ENCODE assay signal across 9 cellular contexts in the genomic region with DNA sequence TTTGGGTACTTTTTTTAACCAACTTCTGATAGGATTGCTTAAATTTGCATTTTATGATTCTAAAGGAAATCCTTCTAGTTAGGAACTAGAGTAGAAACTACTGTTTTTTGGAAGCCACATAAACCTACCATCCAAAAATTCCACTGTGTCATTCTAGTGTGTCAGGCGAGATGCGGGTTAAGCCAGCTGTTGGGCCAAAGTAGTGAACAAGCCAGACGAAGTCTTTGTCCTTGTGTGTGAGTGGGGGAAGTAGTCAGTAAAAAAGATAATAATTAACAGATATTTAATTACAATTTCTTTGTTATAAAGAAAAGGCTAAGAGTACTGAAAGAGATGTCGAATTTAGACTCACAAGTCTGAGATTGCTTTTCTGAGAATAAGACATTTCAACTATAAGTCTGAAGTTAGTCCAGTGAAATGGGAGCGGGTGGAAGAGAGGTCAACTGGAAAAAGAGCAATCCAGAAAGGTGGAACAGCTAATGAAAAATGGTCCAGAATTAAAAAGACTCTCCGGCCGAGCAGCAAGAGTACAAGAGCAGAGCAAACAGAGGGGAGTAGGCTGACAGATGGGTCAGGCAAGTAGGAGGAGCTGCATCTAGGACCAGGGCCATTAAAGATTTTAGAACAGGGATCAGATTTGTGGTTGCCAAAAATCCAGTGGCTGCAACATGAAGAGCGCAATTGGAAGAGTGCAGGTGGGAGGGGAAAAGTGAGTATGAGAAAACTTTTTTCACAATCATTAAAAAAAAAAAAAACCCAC. TPM values are rescaled to one million over a fixed set of nuclear protein-coding genes. Genes with fewer than 3 reads are reported as not detected.
A peak's percentile ranks its signal among the peaks of the same experiment; 100 is the strongest.
DNase-seq lines count a peak whose midpoint lies in the region; ATAC-seq, FAIRE-seq and TF ChIP-seq lines count a peak whose summit lies in the region.
"Had no signal": no experiment of that assay in that cellular context is flagged by ENCODE, and none has a peak within 500 bp of the region (broad histone marks: within the 10 kb centered on the region; RNA-seq: fewer than 3 reads in every experiment).

No MANE protein-coding gene starts in this region.

- H3K9me1 ChIP-seq in endothelial cell of umbilical vein (replicated peaks; ENCODE audit: control insufficient read depth, extremely low read depth, insufficient read depth, low read length), result no peaks in the 10 kb centered on the region

- no peak for TF ChIP-seq POLR2A in endothelial cell of umbilical vein (IDR thresholded peaks at IDR 0.05; ENCODE audit: low read depth, low read length)

- no peaks in the 10 kb centered on the region for H3K9me3 Mint-ChIP-seq in neural crest cell
- H3K9me3 Mint-ChIP-seq in effector memory CD8-positive, alpha-beta T cell, result no peaks in the 10 kb centered on the region

- H3K9ac ChIP-seq in endothelial cell of umbilical vein (replicated peaks; ENCODE audit: extremely low read depth, insufficient read depth, low read length), result no peak overlapping the region

- no peaks in the 10 kb centered on the region for H3K36me3 ChIP-seq in endothelial cell of umbilical vein (ENCODE audit: control insufficient read depth in 2 of 2, extremely low read depth in 1 of 2, insufficient read depth in 2 of 2, low read length in 2 of 2)

- no peak for ATAC-seq in effector memory CD8-positive, alpha-beta T cell (replicated peaks)
- ATAC-seq in HG03159 (IDR thresholded peaks at IDR 0.05; ENCODE audit: unreplicated experiment), result no peak
- no peak for ATAC-seq in HG02884 (IDR thresholded peaks at IDR 0.05; ENCODE audit: unreplicated experiment)

- peak overlapping the region; percentile 91 for H3K4me3 Mint-ChIP-seq in neural crest cell
- H3K4me3 Mint-ChIP-seq in effector memory CD8-positive, alpha-beta T cell, result no peak overlapping the region

- BruUV-seq in endothelial cell of umbilical vein (replicated peaks; lab: Mats Ljungman, UMichigan), result no TSS peak

- CTCF ChIA-PET in endothelial cell of umbilical vein (lab: Charles Lee), result interaction anchor here (1.5 to 1.9 kb wide), 2 partner anchors 95 to 311 kb away, joined by 4 to 11 read pairs; no protein-coding TSS in a partner anchor

- no peak for FAIRE-seq in endothelial cell of umbilical vein (lab: Jason Lieb, UNC)

- intact Hi-C loops in endothelial cell of umbilical vein (cut with micrococcal nuclease), result loop anchor here (10.0 kb wide), 1 partner anchor 300 kb away; no protein-coding TSS in a partner anchor

- H3K4me2 ChIP-seq in endothelial cell of umbilical vein (ENCODE audit: insufficient read depth, low read length), result peak overlapping the region; percentile 98

- no peaks in the 10 kb centered on the region for H3K27me3 ChIP-seq in endothelial cell of umbilical vein (ENCODE audit: control insufficient read depth in 2 of 2, insufficient read depth in 2 of 2, low read length in 2 of 2)

- no peak overlapping the region for H3K27ac Mint-ChIP-seq in neural crest cell (ENCODE audit: unreplicated experiment)
- H3K27ac Mint-ChIP-seq in effector memory CD8-positive, alpha-beta T cell, result no peak overlapping the region

- TF ChIP-seq CTCF in endothelial cell of umbilical vein (IDR thresholded peaks at IDR 0.05; ENCODE audit: extremely low read depth in 1 of 2, insufficient read depth in 1 of 2, low read depth in 1 of 2, low read length in 2 of 2) (no peak), neural crest cell (conservative IDR thresholded peaks at IDR 0.05) (no peak)

- H3K36me3 Mint-ChIP-seq in neural crest cell (ENCODE audit: low read depth), result peaks cover 15% of the 10 kb centered on the region
- peaks cover 4% of the 10 kb centered on the region for H3K36me3 Mint-ChIP-seq in effector memory CD8-positive, alpha-beta T cell (ENCODE audit: insufficient read depth)

- no peak overlapping the region for H3K27ac ChIP-seq in endothelial cell of umbilical vein (ENCODE audit: insufficient read depth, low read depth, low read length)

- H2AFZ ChIP-seq in endothelial cell of umbilical vein (ENCODE audit: low read depth, low read length), result no peak overlapping the region

- H3K27me3 Mint-ChIP-seq in neural crest cell (ENCODE audit: low read depth), result no peaks in the 10 kb centered on the region
- H3K27me3 Mint-ChIP-seq in effector memory CD8-positive, alpha-beta T cell, result no peaks in the 10 kb centered on the region

- H3K79me2 ChIP-seq in endothelial cell of umbilical vein (ENCODE audit: control insufficient read depth, insufficient read depth, low read length), result no peaks in the 10 kb centered on the region

- H3K4me1 Mint-ChIP-seq in neural crest cell, result peaks cover 30% of the 10 kb centered on the region
- H3K4me1 Mint-ChIP-seq in effector memory CD8-positive, alpha-beta T cell (ENCODE audit: low read depth in 2 of 2), result peaks cover 9 to 12% of the 10 kb centered on the region in 2 donors

- DNase-seq in DMS79 treated with DMSO at 0.1 percent for 48 hours (lab: John Stamatoyannopoulos, UW) (peak; percentile 33), NCI-H510A (lab: John Stamatoyannopoulos, UW) (peak; percentile 2), endothelial cell of umbilical vein (ENCODE audit: low read depth, low spot score) (no peak), neural crest cell (ENCODE audit: low read depth, low spot score) (no peak), OCI-M2 (lab: John Stamatoyannopoulos, UW; ENCODE audit: unreplicated experiment) (no peak)
- DNase-seq in effector memory CD8-positive, alpha-beta T cell, result no peak
- DNase-seq: stimulated activated CD4-positive, alpha-beta T cell treated with anti-CD3 and anti-CD28 coated beads, Interleukin-2, amount 100 ng/mL, for 48 hours had no signal

- H3K9me3 ChIP-seq in endothelial cell of umbilical vein (replicated peaks; ENCODE audit: control insufficient read depth, insufficient read depth, low read length), result no peaks in the 10 kb centered on the region

- H3K4me3 ChIP-seq in endothelial cell of umbilical vein (replicated peaks in 1 of 3; ENCODE audit: insufficient read depth in 1 of 3, low read depth in 1 of 3, low read length in 3 of 3), result peak overlapping the region in 1 of 3 experiments; percentile 46

- dilution Hi-C loops in endothelial cell of umbilical vein (cut with MboI; ENCODE audit: extremely low pct_ligation_motif_present, low sequenced_read_pairs), result no loop called here

- H4K20me1 ChIP-seq in endothelial cell of umbilical vein (replicated peaks; ENCODE audit: control insufficient read depth, extremely low read depth, insufficient read depth, low read length), result no peaks in the 10 kb centered on the region

- H3K4me1 ChIP-seq in endothelial cell of umbilical vein (ENCODE audit: control insufficient read depth, extremely low read depth, insufficient read depth, low read length), result peaks cover 24% of the 10 kb centered on the region

- POLR2A ChIA-PET in endothelial cell of umbilical vein (lab: Charles Lee), result no interaction called here

TF ChIP-seq in endothelial cell of umbilical vein, 7 proteins besides CTCF, POLR2A, EP300 and RAD21:
- TF ChIP-seq, protein P1, sequence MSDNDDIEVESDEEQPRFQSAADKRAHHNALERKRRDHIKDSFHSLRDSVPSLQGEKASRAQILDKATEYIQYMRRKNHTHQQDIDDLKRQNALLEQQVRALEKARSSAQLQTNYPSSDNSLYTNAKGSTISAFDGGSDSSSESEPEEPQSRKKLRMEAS (IDR thresholded peaks at IDR 0.05; ENCODE audit: insufficient read depth, insufficient read length), result no peak
- TF ChIP-seq MYC (IDR thresholded peaks at IDR 0.05; ENCODE audit: low read depth, low read length) (no peak), GATA2 (IDR thresholded peaks at IDR 0.05; ENCODE audit: insufficient read depth, insufficient read length, low read depth, low read length) (no peak), EZH2 (IDR thresholded peaks at IDR 0.05; ENCODE audit: borderline replicate concordance, low read depth, low read length, severe bottlenecking) (no peak), JUN (IDR thresholded peaks at IDR 0.05; ENCODE audit: borderline replicate concordance, insufficient read depth, insufficient read length, low read depth) (no peak), FOS (IDR thresholded peaks at IDR 0.05; ENCODE audit: borderline replicate concordance, insufficient read depth, low read length) (no peak), POLR2AphosphoS5 (IDR thresholded peaks at IDR 0.05; ENCODE audit: insufficient read depth, low read depth, low read length) (no peak)

RNA-seq across cellular contexts. Expression of a gene that starts 1.5 kb away (rescaled TPM):
- 13.6 and 15.1 TPM in 2 replicates for total RNA-seq in endothelial cell of umbilical vein
- polyA plus RNA-seq in endothelial cell of umbilical vein, result 5.8 and 8.4 TPM in 2 replicates
- 7.6 and 7.7 TPM in 2 replicates for polyA plus RNA-seq in endothelial cell of umbilical vein (2011; cell fraction: cytosol; rRNA removed)
- polyA plus RNA-seq in endothelial cell of umbilical vein (2011; cell fraction: nucleus; rRNA removed), result 21.7 and 22.3 TPM in 2 replicates
- polyA plus RNA-seq in endothelial cell of umbilical vein (2012), result 9.5 and 10.4 TPM in 2 replicates
- polyA minus RNA-seq in endothelial cell of umbilical vein, result 24.2 and 25.2 TPM in 2 replicates
- polyA minus RNA-seq in endothelial cell of umbilical vein (2011; cell fraction: cytosol; rRNA and poly(A)+ RNA removed), result 1.0 TPM
- 54.3 and 70.9 TPM in 2 replicates for polyA minus RNA-seq in endothelial cell of umbilical vein (2011; cell fraction: nucleus; rRNA and poly(A)+ RNA removed)
- total RNA-seq in neural crest cell, result 41.1 and 42.7 TPM in 2 replicates

Comparison
In these comparisons a context has a peak if more than half of its experiments do, and no peak if none do; other contexts are left out.
1. DNase-seq: peak in DMS79 treated with DMSO at 0.1 percent for 48 hours (single experiment) and NCI-H510A (single experiment); none in endothelial cell of umbilical vein (single experiment), neural crest cell (single experiment), OCI-M2 (single experiment) and effector memory CD8-positive, alpha-beta T cell (0 of 3).